In genomic region chr14:50964683-50965390, GRCh38 we compare ENCODE assay signal across 9 cellular contexts. TPM values are rescaled to one million over a fixed set of nuclear protein-coding genes. Genes with fewer than 3 reads are reported as not detected.
DNase-seq lines count a peak whose midpoint lies in the region; ATAC-seq and TF ChIP-seq lines count a peak whose summit lies in the region.
"Had no signal": no experiment of that assay in that cellular context is flagged by ENCODE, and none has a peak within 500 bp of the region (broad histone marks: within the 10 kb centered on the region; RNA-seq: fewer than 3 reads in every experiment).

No MANE protein-coding gene starts in this region.

- no peaks in the 10 kb centered on the region for H3K4me1 ChIP-seq in smooth muscle cell (ENCODE audit: low read depth)

- TF ChIP-seq CTCF in smooth muscle cell (IDR thresholded peaks at IDR 0.05; ENCODE audit: borderline replicate concordance, insufficient read depth, poor library complexity, severe bottlenecking) = no peak

- H2AFZ ChIP-seq in smooth muscle cell (ENCODE audit: low read depth) = no peak overlapping the region

- ATAC-seq in GM19328 (IDR thresholded peaks at IDR 0.05; ENCODE audit: unreplicated experiment) (no peak), HG02588 (IDR thresholded peaks at IDR 0.05; ENCODE audit: unreplicated experiment) (no peak)

- H4K20me1 ChIP-seq in smooth muscle cell (ENCODE audit: low read depth) = no peaks in the 10 kb centered on the region

- WGBS in smooth muscle cell (ENCODE audit: low lambda C conversion rate) = 36% methylated on average over 5 of the region's 5 CpGs

- H3K9me3 ChIP-seq in smooth muscle cell (replicated peaks; ENCODE audit: low read depth) = no peaks in the 10 kb centered on the region

- peak overlapping the region; percentile 40 for H3K4me2 ChIP-seq in smooth muscle cell

- H3K4me3 ChIP-seq in smooth muscle cell = no peak overlapping the region

- peaks cover 2% of the 10 kb centered on the region for H3K27me3 ChIP-seq in smooth muscle cell (ENCODE audit: low read depth)

- no peaks in the 10 kb centered on the region for H3K79me2 ChIP-seq in smooth muscle cell (ENCODE audit: low read depth)

- no peaks in the 10 kb centered on the region for H3K36me3 ChIP-seq in smooth muscle cell (ENCODE audit: low read depth)

- no peak overlapping the region for H3K9ac ChIP-seq in smooth muscle cell (ENCODE audit: low read depth)

- peak; percentile 79 for DNase-seq in H4 (ENCODE audit: low spot score)
- peak; percentile 43 for DNase-seq in SK-N-DZ (ENCODE audit: low spot score)
- DNase-seq in glomerular endothelial cell (ENCODE audit: extremely low read depth, low read depth, low spot score) = peak; percentile 82
- no peak for DNase-seq in smooth muscle cell (lab: John Stamatoyannopoulos, UW; ENCODE audit: unreplicated experiment)
- no peak for DNase-seq in activated gamma-delta T cell treated with Interleukin-2 at 50 U/mL for 16 hours
- DNase-seq: activated CD4-positive, alpha-beta T cell treated with anti-CD3 and anti-CD28 coated beads for 4 hours; NCI-H1694 treated with DMSO at 0.1 percent for 48 hours had no signal

- peak overlapping the region; percentile 59 for H3K27ac ChIP-seq in smooth muscle cell (ENCODE audit: low read depth)

- H3F3A ChIP-seq in smooth muscle cell (ENCODE audit: low read depth) = peaks cover 8% of the 10 kb centered on the region

RNA-seq across cellular contexts. Expression of gene PYGL, which starts 20.6 kb away (rescaled TPM):
- total RNA-seq in H4 (2014; rRNA removed; shearing (Covaris generic)) = 35.1 and 43.0 TPM in 2 replicates
- polyA plus RNA-seq in SK-N-DZ (2014; cell fraction: cytosol; rRNA removed) = 4.1 and 8.1 TPM in 2 replicates
- 2.0 and 4.4 TPM in 2 replicates for polyA plus RNA-seq in SK-N-DZ (2014; cell fraction: nucleus; rRNA removed)
- total RNA-seq in glomerular endothelial cell (46.8 and 69.1 TPM in 2 replicates), smooth muscle cell (28.8 and 43.0 TPM in 2 replicates)
- 23.4 and 29.7 TPM in 2 replicates for polyA plus RNA-seq in smooth muscle cell

Comparison
In these comparisons a context has a peak if more than half of its experiments do, and no peak if none do; other contexts are left out.
1. DNase-seq: peak in H4 (single experiment), SK-N-DZ (single experiment) and glomerular endothelial cell (single experiment); none in smooth muscle cell (single experiment) and activated gamma-delta T cell treated with Interleukin-2 at 50 U/mL for 16 hours (single experiment).